In genomic region chr13:23427342-23428182, GRCh38 we compare ENCODE assay signal across 8 cellular contexts. TPM values are rescaled to one million over a fixed set of nuclear protein-coding genes. Genes with fewer than 3 reads are reported as not detected.
DNase-seq lines count a peak whose midpoint lies in the region; ATAC-seq and TF ChIP-seq lines count a peak whose summit lies in the region.

No MANE protein-coding gene starts in this region.

- H3K36me3 ChIP-seq in HEK293 (ENCODE audit: control insufficient read depth in 2 of 2, insufficient read depth in 1 of 2, low read length in 2 of 2), result no peaks in the 10 kb centered on the region
- no peaks in the 10 kb centered on the region for H3K36me3 ChIP-seq in body of pancreas (replicated peaks in 1 of 2; ENCODE audit: insufficient read depth in 1 of 2, low read depth in 2 of 2)
- peaks cover 0 to 3% (median 2%) of the 10 kb centered on the region in 3 donors for H3K36me3 ChIP-seq in skeletal muscle tissue (ENCODE audit: control insufficient read depth in 3 of 3, insufficient read depth in 3 of 3, low read length in 3 of 3)

- H3K27me3 ChIP-seq in body of pancreas (no peaks in the 10 kb centered on the region), skeletal muscle tissue (ENCODE audit: control insufficient read depth in 3 of 3, insufficient read depth in 3 of 3, low read length in 3 of 3) (no peaks in the 10 kb centered on the region)

- H3K9ac ChIP-seq in skeletal muscle tissue (ENCODE audit: low read depth in 1 of 3, low read length in 3 of 3), result peak overlapping the region; percentile 28 to 51 (median 34)

- H3K4me1 ChIP-seq in HEK293 (ENCODE audit: control insufficient read depth, insufficient read depth, low read length) (no peaks in the 10 kb centered on the region), body of pancreas (peaks cover 17% of the 10 kb centered on the region), skeletal muscle tissue (ENCODE audit: control insufficient read depth in 3 of 3, insufficient read depth in 3 of 3, low read length in 3 of 3) (peaks cover 28 to 34% (median 33%) of the 10 kb centered on the region in 3 donors)

- 17 to 32% methylated on average over 12 of the region's 12 CpGs for WGBS in body of pancreas, 2 donors

- no peaks in the 10 kb centered on the region for H3K9me3 ChIP-seq in HEK293 (ENCODE audit: control insufficient read depth, insufficient read depth, low read depth, low read length)
- no peaks in the 10 kb centered on the region for H3K9me3 ChIP-seq in body of pancreas
- H3K9me3 ChIP-seq in skeletal muscle tissue (ENCODE audit: control insufficient read depth in 3 of 3, low read length in 3 of 3), result no peaks in the 10 kb centered on the region

- H3K27ac ChIP-seq in HEK293 (ENCODE audit: extremely low read depth, low read depth, low read length) (no peak overlapping the region), body of pancreas (peak overlapping the region; percentile 51 to 73 (median 68)), skeletal muscle tissue (ENCODE audit: low read depth, low read length) (peak overlapping the region; percentile 59)

- POLR2A ChIA-PET in HEK293 (lab: Yijun Ruan, JAX), result no interaction called here

- intact Hi-C loops in body of pancreas (cut with DNase I), result no loop called here

- TF ChIP-seq CTCF in HEK293 (tag by site-specific recombination; IDR thresholded peaks at IDR 0.05) (no peak), body of pancreas (IDR thresholded peaks at IDR 0.05) (no peak)

- CTCF ChIA-PET in HEK293 (lab: Yijun Ruan, JAX), result interaction anchor here (1.2 kb wide), 1 partner anchor 27 kb away, joined by 3 read pairs; no protein-coding TSS in a partner anchor

- peak; percentile 54 to 75 (median 64) for DNase-seq in body of pancreas
- DNase-seq in hepatic stellate cell (ENCODE audit: low spot score), result peak; percentile 90
- no peak for DNase-seq in NCI-H1694 (lab: John Stamatoyannopoulos, UW)
- no peak for DNase-seq in NCI-H748 (lab: John Stamatoyannopoulos, UW; ENCODE audit: unreplicated experiment)
- DNase-seq in NCI-H2227 (lab: John Stamatoyannopoulos, UW; ENCODE audit: unreplicated experiment), result no peak

- TF ChIP-seq POLR2A in body of pancreas (IDR thresholded peaks at IDR 0.05), result peak in 1 of 3 donors; percentile 28

- ATAC-seq in body of pancreas (peak; percentile 95), HG02973 (IDR thresholded peaks at IDR 0.05; ENCODE audit: unreplicated experiment) (no peak)

- H3K4me3 ChIP-seq in HEK293 (ENCODE audit: low read depth, low read length) (no peak overlapping the region), body of pancreas (no peak overlapping the region), skeletal muscle tissue (ENCODE audit: low read length in 3 of 3) (peak overlapping the region; percentile 32 to 62 (median 59))

TF ChIP-seq in HEK293, 187 proteins besides CTCF, POLR2A, EP300 and RAD21:
- 0 out of 2 replicates have a peak, but pooled peaks have one; percentile 26 for TF ChIP-seq ZFHX2 (tag by site-specific recombination; conservative IDR thresholded peaks at IDR 0.05)
- TF ChIP-seq TRIM28 (IDR thresholded peaks at IDR 0.05; ENCODE audit: borderline replicate concordance, low read length), result no peak
- TF ChIP-seq, protein P1, sequence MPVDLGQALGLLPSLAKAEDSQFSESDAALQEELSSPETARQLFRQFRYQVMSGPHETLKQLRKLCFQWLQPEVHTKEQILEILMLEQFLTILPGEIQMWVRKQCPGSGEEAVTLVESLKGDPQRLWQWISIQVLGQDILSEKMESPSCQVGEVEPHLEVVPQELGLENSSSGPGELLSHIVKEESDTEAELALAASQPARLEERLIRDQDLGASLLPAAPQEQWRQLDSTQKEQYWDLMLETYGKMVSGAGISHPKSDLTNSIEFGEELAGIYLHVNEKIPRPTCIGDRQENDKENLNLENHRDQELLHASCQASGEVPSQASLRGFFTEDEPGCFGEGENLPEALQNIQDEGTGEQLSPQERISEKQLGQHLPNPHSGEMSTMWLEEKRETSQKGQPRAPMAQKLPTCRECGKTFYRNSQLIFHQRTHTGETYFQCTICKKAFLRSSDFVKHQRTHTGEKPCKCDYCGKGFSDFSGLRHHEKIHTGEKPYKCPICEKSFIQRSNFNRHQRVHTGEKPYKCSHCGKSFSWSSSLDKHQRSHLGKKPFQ (tag by site-specific recombination; IDR thresholded peaks at IDR 0.05), result no peak
- 0 out of 2 replicates have a peak, but pooled peaks have one; percentile 12 for TF ChIP-seq PRDM6 (tag by site-specific recombination; IDR thresholded peaks at IDR 0.05)
- peak; percentile 58 for TF ChIP-seq ZNF341 (tag by site-specific recombination; IDR thresholded peaks at IDR 0.05; ENCODE audit: low read depth)
- no peak for TF ChIP-seq ZNF558 (tag by site-specific recombination; IDR thresholded peaks at IDR 0.05)
- no peak for TF ChIP-seq ZNF600 (tag by site-specific recombination; IDR thresholded peaks at IDR 0.05)
- 0 out of 2 replicates have a peak, but pooled peaks have one; percentile 20 for TF ChIP-seq ZNF335 (tag by site-specific recombination; conservative IDR thresholded peaks at IDR 0.05)

RNA-seq across cellular contexts. Expression of gene SACS, which starts 5.9 kb away (rescaled TPM):
- 10 to 100 TPM in 1 of 2 donors, 1 to 10 TPM in 1; 8.6 to 10.5 TPM for total RNA-seq in body of pancreas
- total RNA-seq in skeletal muscle tissue, result 102 TPM

Comparison
In these comparisons a context has a peak if more than half of its experiments do, and no peak if none do; other contexts are left out.
1. H3K4me3 ChIP-seq: peak in skeletal muscle tissue (3 of 3); none in HEK293 (single experiment) and body of pancreas (0 of 2).
2. DNase-seq: peak in body of pancreas (4 of 4) and hepatic stellate cell (single experiment); none in NCI-H1694 (single experiment), NCI-H748 (single experiment) and NCI-H2227 (single experiment).